25 cellular contexts compared by ENCODE assay signal in genomic region chr1:207745285-207745684, GRCh38. TPM values are rescaled to one million over a fixed set of nuclear protein-coding genes. Genes with fewer than 3 reads are reported as not detected.
DNase-seq lines count a peak whose midpoint lies in the region; ATAC-seq, FAIRE-seq and TF ChIP-seq lines count a peak whose summit lies in the region.
"Had no signal": no experiment of that assay in that cellular context is flagged by ENCODE, and none has a peak within 500 bp of the region (broad histone marks: within the 10 kb centered on the region; RNA-seq: fewer than 3 reads in every experiment).

No MANE protein-coding gene starts in this region.

- CTCF ChIA-PET in SK-N-SH (lab: Yijun Ruan, JAX): no interaction called here

- no peaks in the 10 kb centered on the region for H3K9me2 ChIP-seq in GM23248 (ENCODE audit: insufficient read depth)
- H3K9me2 ChIP-seq in SK-N-SH: no peaks in the 10 kb centered on the region

- peak; percentile 37 for DNase-seq in GM23248
- DNase-seq in SK-N-SH: no peak
- DNase-seq in fibroblast of lung (ENCODE audit: low read depth in 2 of 2): peak; percentile 13 to 54
- no peak for DNase-seq in small intestine
- no peak for DNase-seq in activated effector memory CD4-positive, alpha-beta T cell treated with Interleukin-2 at 50 U/mL for 16 hours
- DNase-seq in NCI-H1436 treated with DMSO at 0.1 percent for 48 hours (lab: John Stamatoyannopoulos, UW): no peak
- DNase-seq: activated CD4-positive, alpha-beta T cell treated with anti-CD3 and anti-CD28 coated beads for 1 hour; activated CD8-positive, alpha-beta T cell treated with anti-CD3 and anti-CD28 coated beads, Interleukin-2, amount 10 ng/mL, durations not matched to agents 7 days and 5 days; amygdala; GF-D8; naive thymus-derived CD8-positive, alpha-beta T cell; NCI-H1092 treated with DMSO at 0.1 percent for 48 hours; NCI-H2029 treated with DMSO at 0.1 percent for 48 hours; NCI-H345; OCI-M1; SHP77; stimulated activated naive CD8-positive, alpha-beta T cell treated with anti-CD3 and anti-CD28 coated beads, Interleukin-15, amount 100 ng/mL, for 72 hours; trophoblast cell had no signal

- 4 to 7% methylated on average over 1 of the region's 1 CpG for WGBS in GM23248 (ENCODE audit: low coverage in 1 of 2, low lambda C conversion rate in 2 of 2, missing lambda C conversion rate in 2 of 2), 2 experiments
- 47% methylated on average over 1 of the region's 1 CpG for WGBS in SK-N-SH (ENCODE audit: low lambda C conversion rate)
- 65 to 94% (median 68%) methylated on average over 1 of the region's 1 CpG for WGBS in small intestine, 3 donors

- POLR2A ChIA-PET in SK-N-SH (lab: Yijun Ruan, JAX): no interaction called here

- TF ChIP-seq EP300 in SK-N-SH (IDR thresholded peaks at IDR 0.05; ENCODE audit: borderline replicate concordance in 1 of 2, low read depth in 1 of 2, low read length in 1 of 2): no peak

- ATAC-seq in HG03378 (IDR thresholded peaks at IDR 0.05; ENCODE audit: unreplicated experiment) (no peak), GM19395 (IDR thresholded peaks at IDR 0.05; ENCODE audit: unreplicated experiment) (no peak)
- ATAC-seq: activated CD8-positive, alpha-beta T cell treated with anti-CD3 and anti-CD28 coated beads, Interleukin-2, amount 10 ng/mL, durations not matched to agents 7 days and 5 days; gastroesophageal sphincter; HCT116; naive thymus-derived CD8-positive, alpha-beta T cell; stimulated activated naive CD8-positive, alpha-beta T cell treated with anti-CD3 and anti-CD28 coated beads, Interleukin-15, amount 100 ng/mL, for 72 hours had no signal

- H3K79me2 ChIP-seq in GM23248 (ENCODE audit: insufficient read depth) (no peaks in the 10 kb centered on the region), SK-N-SH (ENCODE audit: insufficient read depth) (no peaks in the 10 kb centered on the region), fibroblast of lung (ENCODE audit: control insufficient read depth, insufficient read depth, low read length) (no peaks in the 10 kb centered on the region)

- H3K9ac ChIP-seq in GM23248 (no peak overlapping the region), SK-N-SH (no peak overlapping the region), fibroblast of lung (ENCODE audit: insufficient read depth, low read length) (no peak overlapping the region)
- H3K9ac ChIP-seq: BLaER1 treated with 17β-estradiol and CSF1 and Interleukin-3, amounts not matched to agents 10 nM and 100 nM had no signal

- no peaks in the 10 kb centered on the region for H3K9me3 ChIP-seq in GM23248 (ENCODE audit: low read depth)
- H3K9me3 ChIP-seq in SK-N-SH: no peaks in the 10 kb centered on the region
- no peaks in the 10 kb centered on the region for H3K9me3 ChIP-seq in fibroblast of lung (ENCODE audit: control insufficient read depth, insufficient read depth, low read depth, low read length)
- H3K9me3 ChIP-seq in small intestine (ENCODE audit: control insufficient read depth, low read depth): no peaks in the 10 kb centered on the region
- H3K9me3 ChIP-seq: gastroesophageal sphincter, right atrium auricular region had no signal

- H3K27ac ChIP-seq in GM23248 (peak overlapping the region; percentile 28; the same call in 1 of the 2 replicates), SK-N-SH (ENCODE audit: low read depth in 2 of 2, low read length in 1 of 2) (no peak overlapping the region), fibroblast of lung (ENCODE audit: insufficient read depth, low read length) (no peak overlapping the region), small intestine (ENCODE audit: low read depth in 1 of 2, low read length in 1 of 2) (no peak overlapping the region)
- H3K27ac ChIP-seq: BLaER1 treated with 17β-estradiol and CSF1 and Interleukin-3, amounts not matched to agents 10 nM and 100 nM; cardiac muscle cell; gastroesophageal sphincter; right atrium auricular region had no signal

- TF ChIP-seq CTCF in SK-N-SH (IDR thresholded peaks at IDR 0.05) (no peak), fibroblast of lung (conservative IDR thresholded peaks at IDR 0.05 in 1 of 2, IDR thresholded peaks at IDR 0.05 in 1 of 2; ENCODE audit: low read depth in 1 of 2, low read length in 2 of 2) (no peak)

- FAIRE-seq in small intestine (lab: Jason Lieb, UNC): peak; percentile 67

- H4K20me1 ChIP-seq in GM23248 (ENCODE audit: insufficient read depth) (no peaks in the 10 kb centered on the region), SK-N-SH (ENCODE audit: insufficient read depth) (no peaks in the 10 kb centered on the region), fibroblast of lung (ENCODE audit: control insufficient read depth, extremely low read depth, insufficient read depth, low read length) (no peaks in the 10 kb centered on the region)
- H4K20me1 ChIP-seq: BLaER1 treated with 17β-estradiol and CSF1 and Interleukin-3, amounts not matched to agents 10 nM and 100 nM had no signal

- no peak for TF ChIP-seq RAD21 in SK-N-SH (IDR thresholded peaks at IDR 0.05; ENCODE audit: low read length)

- H3K36me3 ChIP-seq in GM23248 (ENCODE audit: low read depth) (no peaks in the 10 kb centered on the region), SK-N-SH (replicated peaks in 1 of 2; ENCODE audit: control insufficient read depth in 1 of 2, insufficient read depth in 2 of 2, low read length in 1 of 2) (no peaks in the 10 kb centered on the region), fibroblast of lung (ENCODE audit: control insufficient read depth, insufficient read depth, low read length) (no peaks in the 10 kb centered on the region), small intestine (ENCODE audit: control insufficient read depth in 2 of 2, insufficient read depth in 2 of 2, low read length in 2 of 2) (no peaks in the 10 kb centered on the region)
- H3K36me3 ChIP-seq: BLaER1 treated with 17β-estradiol and CSF1 and Interleukin-3, amounts not matched to agents 10 nM and 100 nM; cardiac muscle cell; gastroesophageal sphincter; right atrium auricular region had no signal

- H3K4me3 ChIP-seq in GM23248 (no peak overlapping the region), SK-N-SH (ENCODE audit: low read depth in 2 of 2, low read length in 1 of 2) (no peak overlapping the region), fibroblast of lung (replicated peaks in 1 of 4; ENCODE audit: control extremely low read depth in 1 of 4, insufficient read depth in 1 of 4, low read depth in 3 of 4, low read length in 4 of 4) (no peak overlapping the region), small intestine (ENCODE audit: low read depth in 1 of 2, low read length in 2 of 2) (no peak overlapping the region)
- H3K4me3 ChIP-seq: BLaER1 treated with 17β-estradiol and CSF1 and Interleukin-3, amounts not matched to agents 10 nM and 100 nM; cardiac muscle cell; gastroesophageal sphincter; right atrium auricular region had no signal

- in situ Hi-C loops in GM23248 (cut with MboI): no loop called here

- H3K4me2 ChIP-seq in GM23248 (ENCODE audit: unreplicated experiment) (peak overlapping the region; percentile 20), SK-N-SH (no peak overlapping the region), fibroblast of lung (ENCODE audit: extremely low read depth, insufficient read depth, low read length) (peak overlapping the region; percentile 46)
- H3K4me2 ChIP-seq: BLaER1 treated with 17β-estradiol and CSF1 and Interleukin-3, amounts not matched to agents 10 nM and 100 nM had no signal

- H3K27me3 ChIP-seq in GM23248 (replicated peaks; ENCODE audit: insufficient read depth) (no peaks in the 10 kb centered on the region), SK-N-SH (ENCODE audit: insufficient read depth) (no peaks in the 10 kb centered on the region), fibroblast of lung (ENCODE audit: control insufficient read depth, insufficient read depth, low read length) (no peaks in the 10 kb centered on the region), small intestine (ENCODE audit: control insufficient read depth in 2 of 2, insufficient read depth in 2 of 2, low read length in 2 of 2) (no peaks in the 10 kb centered on the region)
- H3K27me3 ChIP-seq: BLaER1 treated with 17β-estradiol and CSF1 and Interleukin-3, amounts not matched to agents 10 nM and 100 nM; cardiac muscle cell; gastroesophageal sphincter; right atrium auricular region had no signal

- H2AFZ ChIP-seq in GM23248: 0 out of 2 replicates have a peak overlapping the region, but pooled peaks have one; percentile 34
- H2AFZ ChIP-seq in SK-N-SH (ENCODE audit: low read depth): no peak overlapping the region
- no peak overlapping the region for H2AFZ ChIP-seq in fibroblast of lung (ENCODE audit: low read length)

- H3F3A ChIP-seq in GM23248 (ENCODE audit: insufficient read depth) (peaks cover 11% of the 10 kb centered on the region; the same call in 1 of the 2 replicates), SK-N-SH (replicated peaks; ENCODE audit: insufficient read depth) (no peaks in the 10 kb centered on the region)

- H3K4me1 ChIP-seq in GM23248 (ENCODE audit: insufficient read depth) (peaks cover 14% of the 10 kb centered on the region), SK-N-SH (ENCODE audit: control insufficient read depth in 1 of 2, insufficient read depth in 2 of 2, low read depth in 1 of 2, low read length in 1 of 2) (no peaks in the 10 kb centered on the region; a peak in 1 of 4 replicates), fibroblast of lung (ENCODE audit: control insufficient read depth, extremely low read depth, insufficient read depth, low read length) (no peaks in the 10 kb centered on the region), small intestine (ENCODE audit: control insufficient read depth in 2 of 2, insufficient read depth in 1 of 2, low read depth in 1 of 2, low read length in 1 of 2) (peaks cover 0 to 2% of the 10 kb centered on the region in 2 donors)

TF ChIP-seq in SK-N-SH, 30 proteins besides CTCF, POLR2A, EP300 and RAD21 (continues in another document):
- TF ChIP-seq SMC3 (IDR thresholded peaks at IDR 0.05; ENCODE audit: low read depth, low read length) (no peak), JUND (IDR thresholded peaks at IDR 0.05) (peak; percentile 36; the same call in 1 of the 2 replicates)

RNA-seq across cellular contexts. Expression of gene CD46, which starts 6.6 kb away (rescaled TPM):
- total RNA-seq in GM23248 (2014; rRNA removed; shearing (Covaris generic)): 49.2 and 54.3 TPM in 2 replicates
- polyA plus RNA-seq in GM23248 (2016; fragmentation: Nextera tagmentation; extraction: Ambion mirVana) (110 and 117 TPM in 2 replicates), SK-N-SH (2012; rRNA removed) (56.0 and 92.5 TPM in 2 replicates), fibroblast of lung (113 and 198 TPM in 2 replicates), small intestine (100 to 1,000 TPM in 1 of 3 donors, 10 to 100 TPM in 2; 53.2 to 122 (median 71.3) TPM)
- 72.8 and 79.0 TPM in 2 replicates for polyA plus RNA-seq in SK-N-SH (2012; cell fraction: cytosol; rRNA removed)
- polyA plus RNA-seq in SK-N-SH (2012; cell fraction: nucleus; rRNA removed): 74.1 and 204 TPM in 2 replicates
- 159 and 294 TPM in 2 replicates for total RNA-seq in fibroblast of lung
- 62.2 and 95.5 TPM in 2 replicates for polyA plus RNA-seq in fibroblast of lung (2012)
- 14.5 and 14.8 TPM in 2 replicates for polyA minus RNA-seq in fibroblast of lung (ENCODE audit: low replicate concordance)

Comparison
In these comparisons a context has a peak if more than half of its experiments do, and no peak if none do; other contexts are left out.
1. DNase-seq: peak in GM23248 (single experiment) and fibroblast of lung (2 of 2); none in SK-N-SH (single experiment), small intestine (single experiment), activated effector memory CD4-positive, alpha-beta T cell treated with Interleukin-2 at 50 U/mL for 16 hours (single experiment) and NCI-H1436 treated with DMSO at 0.1 percent for 48 hours (single experiment).